In the genomic region with DNA sequence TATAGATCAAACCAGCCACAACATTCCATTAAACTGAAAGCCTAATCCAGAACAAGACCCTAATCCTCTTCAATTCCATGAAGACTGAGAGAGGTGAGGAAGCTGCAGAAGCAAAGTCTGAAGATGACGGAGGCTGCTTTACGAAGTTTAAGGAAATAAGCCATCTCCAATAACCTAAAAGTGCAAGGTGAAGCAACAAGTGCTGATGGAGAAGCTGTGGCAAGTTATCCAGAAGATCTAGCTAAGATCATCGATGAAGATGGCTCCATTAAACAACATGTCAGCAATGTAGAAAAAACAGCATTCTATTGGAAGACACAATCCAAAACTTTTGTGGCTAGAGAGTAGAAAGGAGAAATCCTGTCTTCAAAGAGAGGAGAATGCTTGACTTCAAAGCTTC, we compare ENCODE assay signal across 33 cellular contexts.
"Had no signal": no experiment of that assay in that cellular context is flagged by ENCODE, and none has a peak within 500 bp of the region (broad histone marks: within the 10 kb centered on the region; RNA-seq: fewer than 3 reads in every experiment).

No MANE protein-coding gene starts in this region.

- ATAC-seq: activated naive CD4-positive, alpha-beta T cell treated with anti-CD3 and anti-CD28 coated beads, Interleukin-2, amount 50 U/mL, for 72 hours; body of pancreas; gastroesophageal sphincter; natural killer cell treated with Interleukin-12 subunit alpha and Interleukin-12 subunit beta and Interleukin-15 and Interleukin-18, amount 100 ng/mL, for 72 hours; right lobe of liver; stimulated activated effector memory CD8-positive, alpha-beta T cell treated with anti-CD3 and anti-CD28 coated beads, Interleukin-12 subunit alpha, Interleukin-12 subunit beta, amount 100 ng/mL, for 72 hours had no signal

- H3K27ac Mint-ChIP-seq: activated CD4-positive, alpha-beta memory T cell treated with anti-CD3 and anti-CD28 coated beads for 36 hours; activated CD4-positive, alpha-beta T cell treated with anti-CD3 and anti-CD28 coated beads, Interleukin-2, amount 10 ng/mL, durations not matched to agents 24 days and 14 days; progenitor cell of endocrine pancreas; stimulated activated effector memory CD8-positive, alpha-beta T cell treated with anti-CD3 and anti-CD28 coated beads, Interleukin-12 subunit alpha, Interleukin-12 subunit beta, amount 100 ng/mL, for 72 hours had no signal

- H3K4me3 ChIP-seq: adrenal gland, body of pancreas, colonic mucosa, dorsolateral prefrontal cortex, gastroesophageal sphincter, hepatocyte, left ventricle myocardium inferior, lung, ovary, right lobe of liver, skin epidermis, upper lobe of left lung, vagina had no signal

- H2AFZ ChIP-seq: hepatocyte had no signal

- H3K36me3 ChIP-seq: adrenal gland, colonic mucosa, gastroesophageal sphincter, left ventricle myocardium inferior, ovary, right lobe of liver, upper lobe of left lung, vagina had no signal

- H3K27me3 Mint-ChIP-seq: activated CD4-positive, alpha-beta memory T cell treated with anti-CD3 and anti-CD28 coated beads for 36 hours; activated CD4-positive, alpha-beta T cell treated with anti-CD3 and anti-CD28 coated beads, Interleukin-2, amount 10 ng/mL, durations not matched to agents 24 days and 14 days; natural killer cell treated with Interleukin-12 subunit alpha and Interleukin-12 subunit beta and Interleukin-15 and Interleukin-18, amount 100 ng/mL, for 72 hours; progenitor cell of endocrine pancreas; stimulated activated naive CD8-positive, alpha-beta T cell treated with anti-CD3 and anti-CD28 coated beads, Interleukin-15, Interleukin-2, amounts not matched to agents 100 ng/mL and 50 ng/mL, for 24 hours had no signal

- H3K36me3 Mint-ChIP-seq: activated CD4-positive, alpha-beta memory T cell treated with anti-CD3 and anti-CD28 coated beads for 36 hours; stimulated activated effector memory CD8-positive, alpha-beta T cell treated with anti-CD3 and anti-CD28 coated beads, Interleukin-12 subunit alpha, Interleukin-12 subunit beta, amount 100 ng/mL, for 72 hours had no signal

- H3K27ac ChIP-seq: adrenal gland, body of pancreas, colonic mucosa, gastroesophageal sphincter, hepatocyte, ovary, right lobe of liver, skin epidermis, upper lobe of left lung, vagina, VCaP had no signal

- H3K9me3 ChIP-seq: adrenal gland, body of pancreas, colonic mucosa, gastroesophageal sphincter, left ventricle myocardium inferior, ovary, right lobe of liver, upper lobe of left lung, vagina had no signal

- DNase-seq: activated CD4-positive, alpha-beta memory T cell treated with anti-CD3 and anti-CD28 coated beads for 36 hours; activated CD4-positive, alpha-beta T cell treated with anti-CD3 and anti-CD28 coated beads, Interleukin-2, amount 10 ng/mL, durations not matched to agents 24 days and 14 days; activated CD4-positive, CD25-positive, alpha-beta regulatory T cell treated with anti-CD3 and anti-CD28 coated beads, Interleukin-2, amount 50 U/mL, for 72 hours; activated CD8-positive, alpha-beta memory T cell treated with anti-CD3 and anti-CD28 coated beads, Interleukin-2, amount 50 U/mL, for 4 hours; activated naive CD4-positive, alpha-beta T cell; activated T-cell treated with anti-CD3 and anti-CD28 coated beads, Interleukin-2, amount 50 U/mL, for 48 hours; adrenal gland; aorta; body of pancreas; cerebellar nuclear complex; colonic mucosa; dorsolateral prefrontal cortex; effector memory CD4-positive, alpha-beta T cell; erythroblast; islet precursor cell; left ventricle myocardium inferior; mesendoderm; ovary; right lobe of liver; stimulated activated CD4-positive, alpha-beta T cell treated with anti-CD3 and anti-CD28 coated beads, Interleukin-4, amount 100 ng/mL, for 24 hours; T-helper 9 cell; upper lobe of left lung had no signal

- H3K27me3 ChIP-seq: adrenal gland, body of pancreas, colonic mucosa, dorsolateral prefrontal cortex, gastroesophageal sphincter, hepatocyte, ovary, right lobe of liver, upper lobe of left lung, vagina had no signal

- H3K4me2 ChIP-seq: hepatocyte had no signal

- H3K9me3 Mint-ChIP-seq: activated CD4-positive, alpha-beta memory T cell treated with anti-CD3 and anti-CD28 coated beads for 36 hours; activated CD4-positive, alpha-beta T cell treated with anti-CD3 and anti-CD28 coated beads, Interleukin-2, amount 10 ng/mL, durations not matched to agents 24 days and 14 days; stimulated activated effector memory CD8-positive, alpha-beta T cell treated with anti-CD3 and anti-CD28 coated beads, Interleukin-12 subunit alpha, Interleukin-12 subunit beta, amount 100 ng/mL, for 72 hours; stimulated activated naive CD8-positive, alpha-beta T cell treated with anti-CD3 and anti-CD28 coated beads, Interleukin-15, Interleukin-2, amounts not matched to agents 100 ng/mL and 50 ng/mL, for 24 hours had no signal

- H3K4me3 Mint-ChIP-seq: activated CD4-positive, alpha-beta memory T cell treated with anti-CD3 and anti-CD28 coated beads for 36 hours; activated CD4-positive, alpha-beta T cell treated with anti-CD3 and anti-CD28 coated beads, Interleukin-2, amount 10 ng/mL, durations not matched to agents 24 days and 14 days; stimulated activated effector memory CD8-positive, alpha-beta T cell treated with anti-CD3 and anti-CD28 coated beads, Interleukin-12 subunit alpha, Interleukin-12 subunit beta, amount 100 ng/mL, for 72 hours; stimulated activated naive CD8-positive, alpha-beta T cell treated with anti-CD3 and anti-CD28 coated beads, Interleukin-15, Interleukin-2, amounts not matched to agents 100 ng/mL and 50 ng/mL, for 24 hours had no signal
